In the genomic region with DNA sequence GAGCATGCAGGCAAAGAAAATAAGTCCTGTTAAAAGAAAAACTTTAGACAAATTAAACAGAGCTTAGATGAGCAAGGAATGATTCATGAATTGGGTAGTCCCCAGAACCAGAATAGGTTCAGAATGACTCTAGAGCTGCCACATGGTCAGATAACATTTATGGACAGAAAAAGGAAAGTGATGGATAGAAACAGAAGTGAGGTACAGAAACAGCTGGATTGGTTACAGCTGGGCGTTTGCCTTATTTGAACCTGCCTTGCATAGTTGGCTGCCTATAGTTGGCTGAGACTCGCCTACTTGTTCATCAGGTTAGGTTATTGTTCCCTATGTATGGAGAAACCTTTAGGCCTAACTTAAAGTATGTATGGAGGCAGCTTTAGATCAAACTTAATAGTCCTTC, we compare ENCODE assay signal across 9 cellular contexts. TPM values are rescaled to one million over a fixed set of nuclear protein-coding genes. Genes with fewer than 3 reads are reported as not detected.
DNase-seq lines count a peak whose midpoint lies in the region; ATAC-seq and TF ChIP-seq lines count a peak whose summit lies in the region.
"Had no signal": no experiment of that assay in that cellular context is flagged by ENCODE, and none has a peak within 500 bp of the region (broad histone marks: within the 10 kb centered on the region; RNA-seq: fewer than 3 reads in every experiment).

No MANE protein-coding gene starts in this region.

- 22% methylated on average over 2 of the region's 2 CpGs for WGBS in suprapubic skin

- no peak for TF ChIP-seq EP300 in suprapubic skin (IDR thresholded peaks at IDR 0.05)

- H3K36me3 ChIP-seq in RWPE2 (ENCODE audit: low read depth) (no peaks in the 10 kb centered on the region; the same call in none of the 2 replicates), suprapubic skin (no peaks in the 10 kb centered on the region)

- no peak for TF ChIP-seq POLR2A in suprapubic skin (IDR thresholded peaks at IDR 0.05)

- no peaks in the 10 kb centered on the region for H3K27me3 ChIP-seq in RWPE2 (ENCODE audit: insufficient read depth, poor library complexity, severe bottlenecking)
- no peaks in the 10 kb centered on the region for H3K27me3 ChIP-seq in suprapubic skin

- H3K9me3 ChIP-seq in RWPE2 (ENCODE audit: severe bottlenecking) (no peaks in the 10 kb centered on the region), suprapubic skin (no peaks in the 10 kb centered on the region)

- intact Hi-C loops in left colon (cut with DNase I, micrococcal nuclease): no loop called here

- H3K4me1 ChIP-seq in RWPE2 (ENCODE audit: insufficient read depth, poor library complexity, severe bottlenecking): peaks cover 39% of the 10 kb centered on the region
- peaks cover 63% of the 10 kb centered on the region for H3K4me1 ChIP-seq in suprapubic skin

- peak; percentile 72 for ATAC-seq in RWPE2 (ENCODE audit: low read depth)
- no peak for ATAC-seq in left colon
- no peak for ATAC-seq in GM19455 (IDR thresholded peaks at IDR 0.05; ENCODE audit: unreplicated experiment)

- DNase-seq in activated T-cell treated with anti-CD3 and anti-CD28 coated beads for 48 hours (ENCODE audit: low read depth) (peak; percentile 13), RWPE2 (ENCODE audit: low spot score) (no peak), fibroblast of mammary gland (ENCODE audit: low read depth) (peak; percentile 92), suprapubic skin (ENCODE audit: low spot score in 2 of 2) (no peak), left colon (no peak), HK-2 (ENCODE audit: unreplicated experiment) (no peak)
- no peak for DNase-seq in activated T-cell treated with anti-CD3 and anti-CD28 coated beads, Interleukin-2, amount 50 U/mL, for 1 hour
- DNase-seq: activated CD4-positive, alpha-beta T cell treated with anti-CD3 and anti-CD28 coated beads for 4 hours had no signal

- H3K4me3 ChIP-seq in RWPE2 (ENCODE audit: severe bottlenecking) (no peak overlapping the region), fibroblast of mammary gland (ENCODE audit: control insufficient read depth, low read depth, low read length) (no peak overlapping the region), suprapubic skin (no peak overlapping the region)

- peak overlapping the region; percentile 48 for H3K27ac ChIP-seq in RWPE2 (ENCODE audit: poor library complexity, severe bottlenecking)
- H3K27ac ChIP-seq in suprapubic skin: peak overlapping the region; percentile 74

- TF ChIP-seq CTCF in RWPE2 (IDR thresholded peaks at IDR 0.05; ENCODE audit: poor library complexity, severe bottlenecking) (no peak), fibroblast of mammary gland (conservative IDR thresholded peaks at IDR 0.05; ENCODE audit: control insufficient read depth, insufficient read depth, low read depth, low read length) (no peak), suprapubic skin (IDR thresholded peaks at IDR 0.05) (no peak)

RNA-seq across cellular contexts. Expression of a gene that starts 35.4 kb away (rescaled TPM):
- total RNA-seq in suprapubic skin: 10 to 100 TPM; 35.3 to 99.2 (median 40.4) TPM
- total RNA-seq in left colon: 1 to 10 TPM; 4.2 to 4.7 TPM

Comparison
In these comparisons a context has a peak if more than half of its experiments do, and no peak if none do; other contexts are left out.
1. DNase-seq: peak in activated T-cell treated with anti-CD3 and anti-CD28 coated beads for 48 hours (single experiment) and fibroblast of mammary gland (single experiment); none in activated T-cell treated with anti-CD3 and anti-CD28 coated beads, Interleukin-2, amount 50 U/mL, for 1 hour (single experiment), RWPE2 (single experiment), suprapubic skin (0 of 2), left colon (0 of 2) and HK-2 (single experiment).
2. RNA of a gene that starts 35.4 kb away (total RNA-seq): 35.3 to 99.2 TPM in suprapubic skin; 4.2 to 4.7 TPM in left colon; every median in the first group is over 4 times any median in the second.